Comparison of ENCODE assay signal across 19 cellular contexts in genomic region chr11:128852327-128853023, GRCh38. TPM values are rescaled to one million over a fixed set of nuclear protein-coding genes. Genes with fewer than 3 reads are reported as not detected.
"Had no signal": no experiment of that assay in that cellular context is flagged by ENCODE, and none has a peak within 500 bp of the region (broad histone marks: within the 10 kb centered on the region; RNA-seq: fewer than 3 reads in every experiment).

No MANE protein-coding gene starts in this region.

- H3K4me2 ChIP-seq: smooth muscle cell had no signal

- ATAC-seq: activated naive CD4-positive, alpha-beta T cell treated with anti-CD3 and anti-CD28 coated beads, Interleukin-2, amount 50 U/mL, for 72 hours; esophagus mucosa; stimulated activated effector memory CD8-positive, alpha-beta T cell treated with anti-CD3 and anti-CD28 coated beads, Interleukin-12 subunit alpha, Interleukin-12 subunit beta, amount 100 ng/mL, for 72 hours had no signal

- H3K27ac ChIP-seq: parathyroid adenoma had no signal

- H3K79me2 ChIP-seq: parathyroid adenoma had no signal

- H3K4me3 ChIP-seq: lung, smooth muscle cell had no signal

- H3K9ac ChIP-seq: parathyroid adenoma had no signal

- H3K4me1 ChIP-seq: parathyroid adenoma had no signal

- DNase-seq: activated B cell treated with CpG ODN at 0.5 μM for 24 hours; activated CD4-positive, alpha-beta T cell treated with anti-CD3 and anti-CD28 coated beads, Interleukin-2, amount 10 ng/mL, durations not matched to agents 7 days and 5 days; activated effector memory CD4-positive, alpha-beta T cell treated with Interleukin-2 at 50 U/mL for 16 hours; amniotic stem cell; cerebellar nuclear complex; dermis blood vessel endothelial cell; endodermal cell; glutamatergic neuron; naive B cell; retina; T-helper 2 cell; trophoblast cell had no signal

RNA-seq across cellular contexts. Expression of gene KCNJ1, which starts 14.6 kb away (rescaled TPM):
- total RNA-seq: activated B cell treated with CpG ODN at 0.5 μM for 24 hours; activated CD4-positive, alpha-beta T cell treated with anti-CD3 and anti-CD28 coated beads, Interleukin-2, amount 10 ng/mL, durations not matched to agents 7 days and 5 days; activated CD8-positive, alpha-beta memory T cell treated with anti-CD3 and anti-CD28 coated beads for 36 hours; activated naive CD4-positive, alpha-beta T cell treated with anti-CD3 and anti-CD28 coated beads, Interleukin-2, amount 50 U/mL, for 72 hours; endodermal cell; esophagus mucosa had no signal
- polyA plus RNA-seq: smooth muscle cell had no signal

RNA-seq across cellular contexts. Expression of gene KCNJ5, which starts 38.7 kb away (rescaled TPM):
- total RNA-seq: activated B cell treated with CpG ODN at 0.5 μM for 24 hours; activated CD4-positive, alpha-beta T cell treated with anti-CD3 and anti-CD28 coated beads, Interleukin-2, amount 10 ng/mL, durations not matched to agents 7 days and 5 days; activated CD8-positive, alpha-beta memory T cell treated with anti-CD3 and anti-CD28 coated beads for 36 hours; activated naive CD4-positive, alpha-beta T cell treated with anti-CD3 and anti-CD28 coated beads, Interleukin-2, amount 50 U/mL, for 72 hours; dermis blood vessel endothelial cell; smooth muscle cell had no signal
